1 cellular context compared by ENCODE assay signal in the genomic region with DNA sequence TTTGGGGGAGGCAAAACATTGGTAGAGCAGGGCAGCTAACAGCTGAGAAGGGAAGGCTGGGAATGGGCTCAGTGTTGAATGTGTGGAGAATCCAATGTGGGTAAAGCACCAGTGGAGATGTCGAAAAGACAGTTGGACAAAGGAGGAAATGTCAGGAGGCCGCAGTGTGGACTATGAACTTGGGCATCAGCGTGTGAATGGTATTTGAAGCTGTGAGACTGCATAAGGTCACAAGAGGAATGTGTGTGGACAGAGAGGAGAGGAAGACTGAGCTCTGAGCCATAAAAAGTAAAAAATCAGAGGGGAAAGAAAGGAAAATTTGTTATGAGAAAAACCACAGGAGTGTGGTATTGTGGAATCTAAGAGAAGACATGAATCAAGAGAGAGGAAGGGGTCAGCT.
TF ChIP-seq lines count a peak whose summit lies in the region.

No MANE protein-coding gene starts in this region.

TF ChIP-seq in GM23338, 12 proteins besides CTCF, POLR2A, EP300 and RAD21 (continued from another document):
- TF ChIP-seq, protein P1, sequence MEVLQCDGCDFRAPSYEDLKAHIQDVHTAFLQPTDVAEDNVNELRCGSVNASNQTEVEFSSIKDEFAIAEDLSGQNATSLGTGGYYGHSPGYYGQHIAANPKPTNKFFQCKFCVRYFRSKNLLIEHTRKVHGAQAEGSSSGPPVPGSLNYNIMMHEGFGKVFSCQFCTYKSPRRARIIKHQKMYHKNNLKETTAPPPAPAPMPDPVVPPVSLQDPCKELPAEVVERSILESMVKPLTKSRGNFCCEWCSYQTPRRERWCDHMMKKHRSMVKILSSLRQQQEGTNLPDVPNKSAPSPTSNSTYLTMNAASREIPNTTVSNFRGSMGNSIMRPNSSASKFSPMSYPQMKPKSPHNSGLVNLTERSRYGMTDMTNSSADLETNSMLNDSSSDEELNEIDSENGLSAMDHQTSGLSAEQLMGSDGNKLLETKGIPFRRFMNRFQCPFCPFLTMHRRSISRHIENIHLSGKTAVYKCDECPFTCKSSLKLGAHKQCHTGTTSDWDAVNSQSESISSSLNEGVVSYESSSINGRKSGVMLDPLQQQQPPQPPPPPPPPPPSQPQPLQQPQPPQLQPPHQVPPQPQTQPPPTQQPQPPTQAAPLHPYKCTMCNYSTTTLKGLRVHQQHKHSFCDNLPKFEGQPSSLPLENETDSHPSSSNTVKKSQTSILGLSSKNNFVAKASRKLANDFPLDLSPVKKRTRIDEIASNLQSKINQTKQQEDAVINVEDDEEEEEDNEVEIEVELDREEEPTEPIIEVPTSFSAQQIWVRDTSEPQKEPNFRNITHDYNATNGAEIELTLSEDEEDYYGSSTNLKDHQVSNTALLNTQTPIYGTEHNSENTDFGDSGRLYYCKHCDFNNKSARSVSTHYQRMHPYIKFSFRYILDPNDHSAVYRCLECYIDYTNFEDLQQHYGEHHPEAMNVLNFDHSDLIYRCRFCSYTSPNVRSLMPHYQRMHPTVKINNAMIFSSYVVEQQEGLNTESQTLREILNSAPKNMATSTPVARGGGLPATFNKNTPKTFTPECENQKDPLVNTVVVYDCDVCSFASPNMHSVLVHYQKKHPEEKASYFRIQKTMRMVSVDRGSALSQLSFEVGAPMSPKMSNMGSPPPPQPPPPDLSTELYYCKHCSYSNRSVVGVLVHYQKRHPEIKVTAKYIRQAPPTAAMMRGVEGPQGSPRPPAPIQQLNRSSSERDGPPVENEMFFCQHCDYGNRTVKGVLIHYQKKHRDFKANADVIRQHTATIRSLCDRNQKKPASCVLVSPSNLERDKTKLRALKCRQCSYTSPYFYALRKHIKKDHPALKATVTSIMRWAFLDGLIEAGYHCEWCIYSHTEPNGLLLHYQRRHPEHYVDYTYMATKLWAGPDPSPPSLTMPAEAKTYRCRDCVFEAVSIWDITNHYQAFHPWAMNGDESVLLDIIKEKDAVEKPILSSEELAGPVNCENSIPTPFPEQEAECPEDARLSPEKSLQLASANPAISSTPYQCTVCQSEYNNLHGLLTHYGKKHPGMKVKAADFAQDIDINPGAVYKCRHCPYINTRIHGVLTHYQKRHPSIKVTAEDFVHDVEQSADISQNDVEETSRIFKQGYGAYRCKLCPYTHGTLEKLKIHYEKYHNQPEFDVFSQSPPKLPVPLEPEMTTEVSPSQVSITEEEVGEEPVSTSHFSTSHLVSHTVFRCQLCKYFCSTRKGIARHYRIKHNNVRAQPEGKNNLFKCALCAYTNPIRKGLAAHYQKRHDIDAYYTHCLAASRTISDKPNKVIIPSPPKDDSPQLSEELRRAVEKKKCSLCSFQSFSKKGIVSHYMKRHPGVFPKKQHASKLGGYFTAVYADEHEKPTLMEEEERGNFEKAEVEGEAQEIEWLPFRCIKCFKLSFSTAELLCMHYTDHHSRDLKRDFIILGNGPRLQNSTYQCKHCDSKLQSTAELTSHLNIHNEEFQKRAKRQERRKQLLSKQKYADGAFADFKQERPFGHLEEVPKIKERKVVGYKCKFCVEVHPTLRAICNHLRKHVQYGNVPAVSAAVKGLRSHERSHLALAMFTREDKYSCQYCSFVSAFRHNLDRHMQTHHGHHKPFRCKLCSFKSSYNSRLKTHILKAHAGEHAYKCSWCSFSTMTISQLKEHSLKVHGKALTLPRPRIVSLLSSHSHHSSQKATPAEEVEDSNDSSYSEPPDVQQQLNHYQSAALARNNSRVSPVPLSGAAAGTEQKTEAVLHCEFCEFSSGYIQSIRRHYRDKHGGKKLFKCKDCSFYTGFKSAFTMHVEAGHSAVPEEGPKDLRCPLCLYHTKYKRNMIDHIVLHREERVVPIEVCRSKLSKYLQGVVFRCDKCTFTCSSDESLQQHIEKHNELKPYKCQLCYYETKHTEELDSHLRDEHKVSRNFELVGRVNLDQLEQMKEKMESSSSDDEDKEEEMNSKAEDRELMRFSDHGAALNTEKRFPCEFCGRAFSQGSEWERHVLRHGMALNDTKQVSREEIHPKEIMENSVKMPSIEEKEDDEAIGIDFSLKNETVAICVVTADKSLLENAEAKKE (CRISPR knock-in tag; IDR thresholded peaks at IDR 0.05), result no peak
- TF ChIP-seq STAT1 (IDR thresholded peaks at IDR 0.05; ENCODE audit: unreplicated experiment), result no peak
- no peak for TF ChIP-seq EZH2phosphoT487 (IDR thresholded peaks at IDR 0.05; ENCODE audit: unreplicated experiment)
- TF ChIP-seq ZNF331 (CRISPR knock-in tag; IDR thresholded peaks at IDR 0.05; ENCODE audit: low read depth), result no peak
- no peak for TF ChIP-seq JUNB (IDR thresholded peaks at IDR 0.05; ENCODE audit: unreplicated experiment)
- no peak for TF ChIP-seq NANOG (IDR thresholded peaks at IDR 0.05; ENCODE audit: borderline replicate concordance)
